22 cellular contexts compared by ENCODE assay signal in the genomic region with DNA sequence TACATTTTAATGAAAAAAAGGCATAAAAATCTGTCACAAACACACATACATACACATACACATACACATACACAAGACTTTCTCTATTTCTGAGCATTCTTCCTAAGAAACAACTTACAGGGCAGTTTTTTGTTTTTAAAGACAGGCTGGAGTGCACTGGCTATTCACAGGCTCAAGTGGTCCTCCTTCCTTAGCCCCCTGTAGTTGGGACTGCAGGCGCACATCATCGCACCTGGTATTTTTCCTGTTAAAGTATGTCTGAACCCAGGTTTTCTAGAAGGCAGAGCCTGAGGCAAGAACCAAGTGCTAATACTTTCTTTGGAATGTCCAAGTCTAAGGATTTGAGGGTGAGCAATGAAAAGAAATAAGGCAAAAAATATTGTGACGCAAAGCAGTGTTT.
"Had no signal": no experiment of that assay in that cellular context is flagged by ENCODE, and none has a peak within 500 bp of the region (broad histone marks: within the 10 kb centered on the region; RNA-seq: fewer than 3 reads in every experiment).

No MANE protein-coding gene starts in this region.

- ATAC-seq: foreskin keratinocyte, gastroesophageal sphincter, heart left ventricle, left colon, left lung, left ventricle myocardium superior, lower lobe of right lung had no signal

- H3K4me1 Mint-ChIP-seq: immature natural killer cell had no signal

- H3K27ac Mint-ChIP-seq: immature natural killer cell, naive B cell had no signal

- H3K4me1 ChIP-seq: foreskin keratinocyte, gastroesophageal sphincter, left lung, lower lobe of right lung had no signal

- H3K27me3 Mint-ChIP-seq: naive B cell had no signal

- H3K36me3 Mint-ChIP-seq: immature natural killer cell, naive B cell had no signal

- H3K4me3 ChIP-seq: coronary artery, dorsolateral prefrontal cortex, esophagus muscularis mucosa, gastroesophageal sphincter, heart left ventricle, hepatocyte, left lung, lower lobe of right lung had no signal

- DNase-seq: dermis blood vessel endothelial cell; dorsolateral prefrontal cortex; effector CD4-positive, alpha-beta T cell; effector memory CD4-positive, alpha-beta T cell; foreskin keratinocyte; heart left ventricle; hypothalamus; immature natural killer cell; islet precursor cell; kidney; kidney glomerular epithelial cell; left colon; left lung; left ventricle myocardium superior; lower lobe of right lung; mesenchymal stem cell; midbrain; naive B cell had no signal

- H3K27me3 ChIP-seq: dorsolateral prefrontal cortex, esophagus muscularis mucosa, gastroesophageal sphincter, heart left ventricle, hepatocyte, left lung had no signal

- H3K27ac ChIP-seq: coronary artery, dorsolateral prefrontal cortex, esophagus muscularis mucosa, foreskin keratinocyte, gastroesophageal sphincter, heart left ventricle, hepatocyte, left lung, lower lobe of right lung had no signal

- H3K9me3 ChIP-seq: esophagus muscularis mucosa, gastroesophageal sphincter, heart left ventricle, left lung, lower lobe of right lung had no signal

- H3K4me3 Mint-ChIP-seq: immature natural killer cell, naive B cell had no signal

- H3K36me3 ChIP-seq: esophagus muscularis mucosa, gastroesophageal sphincter, heart left ventricle, left lung, lower lobe of right lung had no signal
